8 cellular contexts compared by ENCODE assay signal in genomic region chr11:110173775-110174644, GRCh38.
A peak's percentile ranks its signal among the peaks of the same experiment; 100 is the strongest.
DNase-seq lines count a peak whose midpoint lies in the region; ATAC-seq and TF ChIP-seq lines count a peak whose summit lies in the region.

No MANE protein-coding gene starts in this region.

- no peaks in the 10 kb centered on the region for H3K27me3 ChIP-seq in HUES64 (ENCODE audit: insufficient read depth, low read length)

- DNase-seq in AG09309 (ENCODE audit: low read depth) = no peak
- DNase-seq in activated CD4-positive, CD25-positive, alpha-beta regulatory T cell treated with anti-CD3 and anti-CD28 coated beads, Interleukin-2, amount 50 U/mL, for 16 hours (ENCODE audit: low read depth, low spot score) = peak; percentile 34
- peak; percentile 54 for DNase-seq in cerebellar cortex (ENCODE audit: low spot score)
- DNase-seq in kidney tubule cell (ENCODE audit: low spot score) = peak; percentile 79
- DNase-seq in stimulated activated CD4-positive, alpha-beta T cell treated with anti-CD3 and anti-CD28 coated beads, Interleukin-2, amount 100 ng/mL, for 48 hours = peak; percentile 66 to 73
- DNase-seq in NCI-H128 (lab: John Stamatoyannopoulos, UW; ENCODE audit: unreplicated experiment) = no peak

- 6% methylated on average over 14 of the region's 14 CpGs for WGBS in HUES64

- no peaks in the 10 kb centered on the region for H3K9me3 ChIP-seq in HUES64 (ENCODE audit: insufficient read depth, low read depth, low read length)

- ATAC-seq in GM19043 (IDR thresholded peaks at IDR 0.05; ENCODE audit: low read depth, unreplicated experiment) = peak; percentile 65

- H3K27ac ChIP-seq in HUES64 (ENCODE audit: low read depth, low read length) = peak overlapping the region; percentile 84; the same call in 1 of the 2 replicates

- TF ChIP-seq CTCF in AG09309 (IDR thresholded peaks at IDR 0.05; ENCODE audit: control insufficient read depth, insufficient read depth, low read depth, low read length, missing control alignments) = peak; percentile 68

- H3K36me3 ChIP-seq in HUES64 (ENCODE audit: insufficient read depth, low read length) = no peaks in the 10 kb centered on the region

- no peak overlapping the region for H3K9ac ChIP-seq in HUES64 (ENCODE audit: low read depth, low read length)

- peaks cover 35% of the 10 kb centered on the region for H3K4me1 ChIP-seq in HUES64 (ENCODE audit: insufficient read depth, low read length)

- H3K4me3 ChIP-seq in AG09309 (ENCODE audit: control insufficient read depth, low read depth, low read length) (no peak overlapping the region), HUES64 (ENCODE audit: low read length) (peak overlapping the region; percentile 29)

Comparison
In these comparisons a context has a peak if more than half of its experiments do, and no peak if none do; other contexts are left out.
1. DNase-seq: peak in activated CD4-positive, CD25-positive, alpha-beta regulatory T cell treated with anti-CD3 and anti-CD28 coated beads, Interleukin-2, amount 50 U/mL, for 16 hours (single experiment), cerebellar cortex (single experiment), kidney tubule cell (single experiment) and stimulated activated CD4-positive, alpha-beta T cell treated with anti-CD3 and anti-CD28 coated beads, Interleukin-2, amount 100 ng/mL, for 48 hours (2 of 2); none in AG09309 (single experiment) and NCI-H128 (single experiment).